ENCODE assay signal across 10 cellular contexts in genomic region chr15:74954515-74954914, GRCh38.
DNase-seq lines count a peak whose midpoint lies in the region; ATAC-seq and TF ChIP-seq lines count a peak whose summit lies in the region.
"Had no signal": no experiment of that assay in that cellular context is flagged by ENCODE, and none has a peak within 500 bp of the region (broad histone marks: within the 10 kb centered on the region; RNA-seq: fewer than 3 reads in every experiment).

No MANE protein-coding gene starts in this region.

- no peak overlapping the region for H3K27ac ChIP-seq in DOHH2 (ENCODE audit: low read depth, low read length)
- no peak overlapping the region for H3K27ac ChIP-seq in duodenal mucosa (ENCODE audit: low read depth, low read length)
- H3K27ac ChIP-seq: SJCRH30 had no signal

- H3K4me3 ChIP-seq in DOHH2 (ENCODE audit: low read length), result peak overlapping the region; percentile 72
- H3K4me3 ChIP-seq in duodenal mucosa (ENCODE audit: low read depth in 1 of 2, low read length in 2 of 2), result peak overlapping the region; percentile 75 to 76
- H3K4me3 ChIP-seq: SJCRH30 had no signal

- peak overlapping the region; percentile 55 for H3K4me3 Mint-ChIP-seq in nephron progenitor cell

- peak overlapping the region in 1 of 2 donors; percentile 44 for H3K9ac ChIP-seq in duodenal mucosa (ENCODE audit: low read depth in 1 of 2, low read length in 2 of 2)

- peaks cover 58% of the 10 kb centered on the region for H3K27me3 Mint-ChIP-seq in nephron progenitor cell (ENCODE audit: low read depth, poor library complexity)

- no peaks in the 10 kb centered on the region for H3K9me2 ChIP-seq in DOHH2 (replicated peaks; ENCODE audit: control insufficient read depth, low read length)

- H4K20me1 ChIP-seq in DOHH2 (ENCODE audit: control insufficient read depth, insufficient read depth, low read depth, low read length), result peaks cover 5% of the 10 kb centered on the region; the same call in 1 of the 2 replicates

- no peaks in the 10 kb centered on the region for H3F3A ChIP-seq in DOHH2 (ENCODE audit: control insufficient read depth, insufficient read depth)

- no peak for TF ChIP-seq CTCF in DOHH2 (IDR thresholded peaks at IDR 0.05; ENCODE audit: low read depth, low read length, poor library complexity, severe bottlenecking)
- TF ChIP-seq CTCF in nephron progenitor cell (IDR thresholded peaks at IDR 0.05), result no peak

- H3K27ac Mint-ChIP-seq in nephron progenitor cell, result no peak overlapping the region

- no peaks in the 10 kb centered on the region for H3K9me3 Mint-ChIP-seq in nephron progenitor cell

- peaks cover 26% of the 10 kb centered on the region for H3K79me2 ChIP-seq in DOHH2 (ENCODE audit: control insufficient read depth, low read length)

- H3K27me3 ChIP-seq in DOHH2 (ENCODE audit: control insufficient read depth, low read length) (peaks cover 24% of the 10 kb centered on the region), duodenal mucosa (ENCODE audit: control insufficient read depth in 1 of 2, insufficient read depth in 2 of 2, low read length in 2 of 2) (peaks cover 6 to 8% of the 10 kb centered on the region in 2 donors)

- peaks cover 36% of the 10 kb centered on the region for H3K4me1 Mint-ChIP-seq in nephron progenitor cell

- H3K9me3 ChIP-seq in DOHH2 (ENCODE audit: control insufficient read depth, insufficient read depth, low read length) (no peaks in the 10 kb centered on the region), duodenal mucosa (ENCODE audit: control insufficient read depth in 1 of 2, low read length in 2 of 2) (no peaks in the 10 kb centered on the region)
- H3K9me3 ChIP-seq: SJCRH30 had no signal

- H3K36me3 Mint-ChIP-seq in nephron progenitor cell (ENCODE audit: low read depth), result no peaks in the 10 kb centered on the region

- peak; percentile 69 for DNase-seq in NCI-H82 treated with DMSO at 0.1 percent for 48 hours (lab: John Stamatoyannopoulos, UW; ENCODE audit: unreplicated experiment)
- DNase-seq in nephron progenitor cell, result no peak
- DNase-seq in stimulated activated CD4-positive, alpha-beta T cell treated with anti-CD3 and anti-CD28 coated beads, Interleukin-2, amount 100 ng/mL, for 24 hours, result no peak
- no peak for DNase-seq in effector CD4-positive, alpha-beta T cell
- DNase-seq: KG1 had no signal

- peaks cover 57% of the 10 kb centered on the region for H3K4me1 ChIP-seq in DOHH2 (ENCODE audit: control insufficient read depth, low read length)
- H3K4me1 ChIP-seq in duodenal mucosa (ENCODE audit: control insufficient read depth in 1 of 2, insufficient read depth in 2 of 2, low read length in 2 of 2), result peaks cover 35 to 43% of the 10 kb centered on the region in 2 donors

- H3K36me3 ChIP-seq in DOHH2 (ENCODE audit: control insufficient read depth, low read length) (no peaks in the 10 kb centered on the region), duodenal mucosa (ENCODE audit: control insufficient read depth in 1 of 2, insufficient read depth in 2 of 2, low read length in 2 of 2) (no peaks in the 10 kb centered on the region)
- H3K36me3 ChIP-seq: SJCRH30 had no signal

- peak overlapping the region; percentile 79 for H3K4me2 ChIP-seq in DOHH2 (ENCODE audit: low read length)

- ATAC-seq in GM19452 (IDR thresholded peaks at IDR 0.05; ENCODE audit: unreplicated experiment) (no peak), HG03159 (IDR thresholded peaks at IDR 0.05; ENCODE audit: unreplicated experiment) (no peak)
